In genomic region chr10:129645487-129645886, GRCh38 we compare ENCODE assay signal across 25 cellular contexts.
"Had no signal": no experiment of that assay in that cellular context is flagged by ENCODE, and none has a peak within 500 bp of the region (broad histone marks: within the 10 kb centered on the region; RNA-seq: fewer than 3 reads in every experiment).

No MANE protein-coding gene starts in this region.

- H3K27me3 Mint-ChIP-seq: dendritic cell treated with granulocyte-macrophage colony-stimulating factor and Interleukin-4, amounts not matched to agents 40 ng/mL and 50 ng/mL, for 4 days; effector memory CD8-positive, alpha-beta T cell had no signal

- H3K4me3 ChIP-seq: colonic mucosa, coronary artery, dorsolateral prefrontal cortex, esophagus muscularis mucosa, esophagus squamous epithelium, gastrocnemius medialis, gastroesophageal sphincter, heart left ventricle, heart right ventricle had no signal

- H3K4me3 Mint-ChIP-seq: dendritic cell treated with granulocyte-macrophage colony-stimulating factor and Interleukin-4, amounts not matched to agents 40 ng/mL and 50 ng/mL, for 4 days; effector memory CD8-positive, alpha-beta T cell; endodermal cell had no signal

- H3K9me3 Mint-ChIP-seq: dendritic cell treated with granulocyte-macrophage colony-stimulating factor and Interleukin-4, amounts not matched to agents 40 ng/mL and 50 ng/mL, for 4 days; effector memory CD8-positive, alpha-beta T cell; endodermal cell had no signal

- H3K27ac Mint-ChIP-seq: dendritic cell treated with granulocyte-macrophage colony-stimulating factor and Interleukin-4, amounts not matched to agents 40 ng/mL and 50 ng/mL, for 4 days; effector memory CD8-positive, alpha-beta T cell; endodermal cell had no signal

- H3K4me1 ChIP-seq: colonic mucosa, esophagus muscularis mucosa, esophagus squamous epithelium, foreskin keratinocyte, gastrocnemius medialis, gastroesophageal sphincter, heart left ventricle, heart right ventricle had no signal

- H3K27me3 ChIP-seq: colonic mucosa, dorsolateral prefrontal cortex, esophagus muscularis mucosa, esophagus squamous epithelium, foreskin keratinocyte, gastrocnemius medialis, gastroesophageal sphincter, heart left ventricle, heart right ventricle had no signal

- H3K36me3 ChIP-seq: colonic mucosa, esophagus muscularis mucosa, esophagus squamous epithelium, gastrocnemius medialis, heart left ventricle, heart right ventricle had no signal

- H3K27ac ChIP-seq: colonic mucosa, coronary artery, dorsolateral prefrontal cortex, epithelial cell of prostate, esophagus muscularis mucosa, esophagus squamous epithelium, foreskin keratinocyte, gastrocnemius medialis, gastroesophageal sphincter, heart left ventricle, heart right ventricle had no signal

- H3K9me3 ChIP-seq: colonic mucosa, esophagus muscularis mucosa, esophagus squamous epithelium, gastrocnemius medialis, gastroesophageal sphincter, heart left ventricle, heart right ventricle had no signal

- ATAC-seq: effector memory CD8-positive, alpha-beta T cell; esophagus mucosa; foreskin keratinocyte; gastrocnemius medialis; gastroesophageal sphincter; heart left ventricle; heart right ventricle had no signal

- DNase-seq: colonic mucosa; cortex of kidney; dermis blood vessel endothelial cell; dorsolateral prefrontal cortex; effector CD4-positive, alpha-beta T cell; effector CD8-positive, alpha-beta T cell; effector memory CD4-positive, alpha-beta T cell; effector memory CD8-positive, alpha-beta T cell; endodermal cell; erythroblast; esophagus squamous epithelium; foreskin fibroblast; foreskin keratinocyte; foreskin melanocyte; gastrocnemius medialis; glutamatergic neuron; head of caudate nucleus; heart left ventricle; heart right ventricle had no signal
